Comparison of ENCODE assay signal across 8 cellular contexts in the genomic region with DNA sequence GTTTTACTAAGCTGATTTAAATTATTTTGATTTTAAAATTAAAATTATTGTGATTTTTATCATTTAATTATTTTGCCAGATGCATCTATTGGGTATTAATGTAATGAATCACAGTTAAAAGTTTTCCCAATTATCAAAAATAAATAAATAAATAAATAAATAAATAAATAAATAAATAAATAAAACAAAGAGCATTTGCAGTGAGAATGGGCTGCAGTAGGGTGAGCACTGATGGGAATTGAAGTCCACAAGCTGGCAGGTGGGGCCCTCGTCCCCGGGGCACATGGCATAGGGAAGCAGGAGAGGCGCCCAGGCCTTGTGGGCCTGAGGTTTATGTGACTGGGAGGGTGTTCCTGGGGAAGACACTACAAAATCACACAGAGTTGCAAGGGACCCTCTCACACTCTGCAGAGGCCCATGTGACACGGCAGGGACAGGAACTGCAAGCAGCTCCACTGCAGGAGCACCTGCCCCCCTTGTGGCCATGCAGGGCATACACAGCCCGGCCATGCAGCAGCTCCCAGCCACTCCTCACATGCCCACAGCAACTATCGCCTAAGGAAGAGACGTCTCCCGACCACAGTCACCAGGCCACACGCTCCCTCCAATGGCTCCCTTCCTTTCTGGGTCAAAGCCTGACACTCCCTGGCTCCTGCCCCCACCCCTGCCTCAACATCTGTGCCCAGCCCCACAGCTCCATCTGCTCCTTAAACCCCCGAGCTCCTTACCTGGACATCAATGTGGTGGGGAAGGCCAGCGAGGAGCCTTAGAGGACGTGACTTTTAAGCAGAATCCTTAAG.
DNase-seq lines count a peak whose midpoint lies in the region; ATAC-seq and TF ChIP-seq lines count a peak whose summit lies in the region.

No MANE protein-coding gene starts in this region.

- H3K4me1 Mint-ChIP-seq in activated naive CD4-positive, alpha-beta T cell treated with anti-CD3 and anti-CD28 coated beads for 36 hours (ENCODE audit: low read depth) = no peaks in the 10 kb centered on the region

- intact Hi-C loops in activated naive CD4-positive, alpha-beta T cell treated with anti-CD3 and anti-CD28 coated beads for 36 hours (cut with micrococcal nuclease) = no loop called here

- no peak overlapping the region for H3K4me3 ChIP-seq in BJ (ENCODE audit: low read depth, low read length)

- ATAC-seq in GM18511 (IDR thresholded peaks at IDR 0.05; ENCODE audit: unreplicated experiment) = peak; percentile 99
- ATAC-seq in HG02884 (IDR thresholded peaks at IDR 0.05; ENCODE audit: unreplicated experiment) = peak; percentile 68

- no peak overlapping the region for H3K4me3 Mint-ChIP-seq in activated naive CD4-positive, alpha-beta T cell treated with anti-CD3 and anti-CD28 coated beads for 36 hours

- CTCF ChIA-PET in BJ (lab: Yijun Ruan, JAX) = no interaction called here
- CTCF ChIA-PET in activated naive CD4-positive, alpha-beta T cell treated with anti-CD3 and anti-CD28 coated beads for 36 hours (lab: Charles Lee) = interaction anchor here (0.7 to 2.6 kb wide), 3 partner anchors 19 to 350 kb away, joined by 3 to 9 read pairs (median 3); no protein-coding TSS in a partner anchor

- no peaks in the 10 kb centered on the region for H3K36me3 Mint-ChIP-seq in activated naive CD4-positive, alpha-beta T cell treated with anti-CD3 and anti-CD28 coated beads for 36 hours (ENCODE audit: low read depth)

- peaks cover 10% of the 10 kb centered on the region for H3K27me3 Mint-ChIP-seq in activated naive CD4-positive, alpha-beta T cell treated with anti-CD3 and anti-CD28 coated beads for 36 hours (ENCODE audit: low read depth)

- peak; percentile 12; the same call in 1 of the 2 replicates for TF ChIP-seq CTCF in BJ (IDR thresholded peaks at IDR 0.05; ENCODE audit: insufficient read depth, low read depth, low read length)

- H3K9me3 Mint-ChIP-seq in activated naive CD4-positive, alpha-beta T cell treated with anti-CD3 and anti-CD28 coated beads for 36 hours = peaks cover 3% of the 10 kb centered on the region

- DNase-seq in BJ (ENCODE audit: low read depth) = no peak
- peak; percentile 49 for DNase-seq in NCI-H2196 (lab: John Stamatoyannopoulos, UW; ENCODE audit: unreplicated experiment)
- DNase-seq in activated naive CD4-positive, alpha-beta T cell treated with anti-CD3 and anti-CD28 coated beads for 36 hours = peak; percentile 42
- DNase-seq in left kidney (ENCODE audit: low read depth, low spot score) = peak; percentile 85
- DNase-seq in stimulated activated naive CD4-positive, alpha-beta T cell treated with Interleukin-2 at 50 U/mL for 16 hours (lab: John Stamatoyannopoulos, UW) = peak; percentile 12
- DNase-seq in EL = no peak

- no peaks in the 10 kb centered on the region for H3K36me3 ChIP-seq in BJ (ENCODE audit: control insufficient read depth, insufficient read depth, low read length)

- H3K27me3 ChIP-seq in BJ (ENCODE audit: control insufficient read depth, insufficient read depth, low read length) = no peaks in the 10 kb centered on the region

- no peak overlapping the region for H3K27ac Mint-ChIP-seq in activated naive CD4-positive, alpha-beta T cell treated with anti-CD3 and anti-CD28 coated beads for 36 hours

- POLR2A ChIA-PET in BJ (lab: Charles Lee) = no interaction called here

Comparison
In these comparisons a context has a peak if more than half of its experiments do, and no peak if none do; other contexts are left out.
1. DNase-seq: peak in NCI-H2196 (single experiment), activated naive CD4-positive, alpha-beta T cell treated with anti-CD3 and anti-CD28 coated beads for 36 hours (single experiment), left kidney (single experiment) and stimulated activated naive CD4-positive, alpha-beta T cell treated with Interleukin-2 at 50 U/mL for 16 hours (single experiment); none in BJ (single experiment) and EL (single experiment).